18 cellular contexts compared by ENCODE assay signal in genomic region chr6:111569951-111570350, GRCh38.
"Had no signal": no experiment of that assay in that cellular context is flagged by ENCODE, and none has a peak within 500 bp of the region (broad histone marks: within the 10 kb centered on the region; RNA-seq: fewer than 3 reads in every experiment).

No MANE protein-coding gene starts in this region.

- H3K9me3 ChIP-seq: prostate gland, right atrium auricular region, upper lobe of right lung had no signal

- H3K27me3 ChIP-seq: cardiac muscle cell, right atrium auricular region, upper lobe of right lung had no signal

- H3K4me3 Mint-ChIP-seq: activated CD4-positive, alpha-beta memory T cell treated with anti-CD3 and anti-CD28 coated beads for 36 hours; effector memory CD8-positive, alpha-beta T cell; WTC11 had no signal

- ATAC-seq: effector memory CD8-positive, alpha-beta T cell; left lobe of liver; stimulated activated naive CD8-positive, alpha-beta T cell treated with anti-CD3 and anti-CD28 coated beads, Interleukin-15, Interleukin-2, amounts not matched to agents 100 U/mL and 50 U/mL, for 24 hours; upper lobe of right lung; WTC11 had no signal

- H3K36me3 ChIP-seq: prostate gland had no signal

- H3K27me3 Mint-ChIP-seq: activated CD4-positive, alpha-beta memory T cell treated with anti-CD3 and anti-CD28 coated beads for 36 hours; effector memory CD8-positive, alpha-beta T cell had no signal

- DNase-seq: activated CD4-positive, alpha-beta memory T cell treated with anti-CD3 and anti-CD28 coated beads for 36 hours; activated CD4-positive, alpha-beta T cell treated with anti-CD3 and anti-CD28 coated beads for 4 hours; activated naive CD4-positive, alpha-beta T cell treated with Interleukin-2 at 50 U/mL for 16 hours; activated T-cell treated with anti-CD3 and anti-CD28 coated beads for 4 hours; amniotic stem cell; dermis blood vessel endothelial cell; effector memory CD8-positive, alpha-beta T cell; foreskin melanocyte; glutamatergic neuron; kidney; mammary epithelial cell; stimulated activated naive CD8-positive, alpha-beta T cell treated with anti-CD3 and anti-CD28 coated beads, Interleukin-15, Interleukin-2, amounts not matched to agents 100 U/mL and 50 U/mL, for 24 hours; upper lobe of right lung had no signal

- H3K9me3 Mint-ChIP-seq: activated CD4-positive, alpha-beta memory T cell treated with anti-CD3 and anti-CD28 coated beads for 36 hours; effector memory CD8-positive, alpha-beta T cell; WTC11 had no signal

- H3K27ac ChIP-seq: cardiac muscle cell, right atrium auricular region had no signal

- H3K27ac Mint-ChIP-seq: activated CD4-positive, alpha-beta memory T cell treated with anti-CD3 and anti-CD28 coated beads for 36 hours; WTC11 had no signal

- H3K4me3 ChIP-seq: cardiac muscle cell, prostate gland, right atrium auricular region, upper lobe of right lung had no signal
